ENCODE assay signal across 8 cellular contexts in genomic region chr3:4980229-4981159, GRCh38. TPM values are rescaled to one million over a fixed set of nuclear protein-coding genes. Genes with fewer than 3 reads are reported as not detected.
DNase-seq lines count a peak whose midpoint lies in the region; ATAC-seq and TF ChIP-seq lines count a peak whose summit lies in the region.

No MANE protein-coding gene starts in this region.

- no peaks in the 10 kb centered on the region for H3K36me3 ChIP-seq in SK-N-MC (ENCODE audit: insufficient read depth, low read length)

- ATAC-seq in GM18909 (IDR thresholded peaks at IDR 0.05; ENCODE audit: poor library complexity, unreplicated experiment) = peak; percentile 12

- POLR2A ChIA-PET in AG04450 (lab: Yijun Ruan, JAX) = interaction anchor here (0.6 to 2.6 kb wide), 4 partner anchors 22 to 269 kb away, joined by 4 to 20 read pairs (median 7); no protein-coding TSS in a partner anchor

- H3K4me3 ChIP-seq in AG04450 (ENCODE audit: low read depth, low read length) (peak overlapping the region; percentile 92), SK-N-MC (peak overlapping the region; percentile 73)

- DNase-seq in AG04450 (ENCODE audit: low read depth, low spot score) (peak; percentile 81), KG1 (lab: John Stamatoyannopoulos, UW) (peak; percentile 88), SK-N-MC (ENCODE audit: low read depth, low spot score) (no peak), germinal center (ENCODE audit: low spot score) (peak; percentile 77), occipital lobe (lab: John Stamatoyannopoulos, UW) (peak; percentile 75), superior temporal gyrus (ENCODE audit: extremely low spot score) (peak; percentile 71)
- peak; percentile 89 for DNase-seq in activated naive CD4-positive, alpha-beta T cell treated with anti-CD3 and anti-CD28 coated beads, Interleukin-2, amount 50 U/mL, for 16 hours

- TF ChIP-seq CTCF in AG04450 (IDR thresholded peaks at IDR 0.05; ENCODE audit: low read depth, low read length) = peak; percentile 97

- H3K9ac ChIP-seq in SK-N-MC (ENCODE audit: insufficient read length) = no peak overlapping the region

- no peaks in the 10 kb centered on the region for H3K27me3 ChIP-seq in AG04450 (ENCODE audit: control insufficient read depth, insufficient read depth, low read length)

- no peaks in the 10 kb centered on the region for H3K9me3 ChIP-seq in AG04450 (ENCODE audit: control insufficient read depth, insufficient read depth, low read length)
- no peaks in the 10 kb centered on the region for H3K9me3 ChIP-seq in SK-N-MC (ENCODE audit: low read depth, low read length)

- H3K27ac ChIP-seq in AG04450 (ENCODE audit: low read depth, low read length) (peak overlapping the region; percentile 75), SK-N-MC (no peak overlapping the region)

- CTCF ChIA-PET in AG04450 (lab: Charles Lee) = interaction anchor here (0.6 to 6.0 kb wide), 19 partner anchors 8 to 273 kb away, joined by 3 to 129 read pairs (median 3); no protein-coding TSS in a partner anchor

RNA-seq across cellular contexts. Expression of gene BHLHE40, which starts 1.3 kb away (rescaled TPM):
- 7.6 and 12.2 TPM in 2 replicates for polyA plus RNA-seq in AG04450 (2011; rRNA removed)
- polyA minus RNA-seq in AG04450 (2011; rRNA and poly(A)+ RNA removed) = 16.1 and 29.2 TPM in 2 replicates
- total RNA-seq in occipital lobe = 6.6 TPM
